In genomic region chr1:114154146-114154962, GRCh38 we compare ENCODE assay signal across 9 cellular contexts. TPM values are rescaled to one million over a fixed set of nuclear protein-coding genes. Genes with fewer than 3 reads are reported as not detected.
A peak's percentile ranks its signal among the peaks of the same experiment; 100 is the strongest.
DNase-seq lines count a peak whose midpoint lies in the region; ATAC-seq and TF ChIP-seq lines count a peak whose summit lies in the region.
"Had no signal": no experiment of that assay in that cellular context is flagged by ENCODE, and none has a peak within 500 bp of the region (broad histone marks: within the 10 kb centered on the region; RNA-seq: fewer than 3 reads in every experiment).

No MANE protein-coding gene starts in this region.

- H3K27ac Mint-ChIP-seq in CD4-positive, alpha-beta T cell: no peak overlapping the region
- peak overlapping the region in 2 of 10 donors; percentile 61 to 66 for H3K27ac Mint-ChIP-seq in naive thymus-derived CD8-positive, alpha-beta T cell

- no peak overlapping the region for H3K27ac ChIP-seq in CD4-positive, alpha-beta T cell (ENCODE audit: low read depth, low read length)
- H3K27ac ChIP-seq in HUES6 (ENCODE audit: low read depth, low read length): no peak overlapping the region

- H3K4me3 ChIP-seq in HUES6 (ENCODE audit: low read depth, low read length): peak overlapping the region; percentile 82

- H3K4me1 ChIP-seq in HUES6 (ENCODE audit: control insufficient read depth, insufficient read depth, low read length): peaks cover 37% of the 10 kb centered on the region

- H3K36me3 Mint-ChIP-seq in CD4-positive, alpha-beta T cell (ENCODE audit: low read depth): no peaks in the 10 kb centered on the region
- peaks cover 0 to 5% (median 0%) of the 10 kb centered on the region in 3 donors for H3K36me3 Mint-ChIP-seq in naive thymus-derived CD8-positive, alpha-beta T cell

- peaks cover 20% of the 10 kb centered on the region for H3K4me1 Mint-ChIP-seq in CD4-positive, alpha-beta T cell (ENCODE audit: low read depth)
- H3K4me1 Mint-ChIP-seq in naive thymus-derived CD8-positive, alpha-beta T cell: peaks cover 2 to 20% (median 18%) of the 10 kb centered on the region in 4 donors

- H3K9me3 ChIP-seq in CD4-positive, alpha-beta T cell (ENCODE audit: control insufficient read depth, low read length): no peaks in the 10 kb centered on the region
- no peaks in the 10 kb centered on the region for H3K9me3 ChIP-seq in HUES6 (ENCODE audit: control insufficient read depth, insufficient read depth, low read depth, low read length)

- TF ChIP-seq CTCF in CD4-positive, alpha-beta T cell (IDR thresholded peaks at IDR 0.05): no peak

- H3K36me3 ChIP-seq in HUES6 (ENCODE audit: control insufficient read depth, insufficient read depth, low read length): peaks cover 10% of the 10 kb centered on the region

- no peak for DNase-seq in CD4-positive, alpha-beta T cell
- peak; percentile 49 for DNase-seq in cerebellar cortex (ENCODE audit: low spot score)
- DNase-seq in naive thymus-derived CD8-positive, alpha-beta T cell: peak in 3 of 10 donors; percentile 5 to 9 (median 5)
- no peak for DNase-seq in activated CD4-positive, CD25-positive, alpha-beta regulatory T cell treated with anti-CD3 and anti-CD28 coated beads, Interleukin-2, amount 50 U/mL, for 72 hours
- DNase-seq in OCI-M1 (lab: John Stamatoyannopoulos, UW): no peak

- H3K9me3 Mint-ChIP-seq in CD4-positive, alpha-beta T cell: no peaks in the 10 kb centered on the region
- peaks cover 0 to 8% (median 0%) of the 10 kb centered on the region in 9 donors for H3K9me3 Mint-ChIP-seq in naive thymus-derived CD8-positive, alpha-beta T cell

- intact Hi-C loops in CD4-positive, alpha-beta T cell (cut with DNase I, micrococcal nuclease): no loop called here

- POLR2A ChIA-PET in CD4-positive, alpha-beta T cell (lab: Charles Lee): no interaction called here
- POLR2A ChIA-PET in naive thymus-derived CD8-positive, alpha-beta T cell (lab: Charles Lee): no interaction called here

- ATAC-seq in CD4-positive, alpha-beta T cell (ENCODE audit: poor library complexity): no peak
- peak in 1 of 2 donors; percentile 12 for ATAC-seq in naive thymus-derived CD8-positive, alpha-beta T cell
- no peak for ATAC-seq in GM21576 (IDR thresholded peaks at IDR 0.05; ENCODE audit: unreplicated experiment)
- ATAC-seq in GM19452 (IDR thresholded peaks at IDR 0.05; ENCODE audit: unreplicated experiment): no peak

- peak overlapping the region; percentile 41 for H3K9ac ChIP-seq in HUES6 (ENCODE audit: low read length)

- H3K27me3 ChIP-seq in CD4-positive, alpha-beta T cell (ENCODE audit: control insufficient read depth, insufficient read depth, low read length): peaks cover 66% of the 10 kb centered on the region
- peaks cover 66% of the 10 kb centered on the region for H3K27me3 ChIP-seq in HUES6 (ENCODE audit: control insufficient read depth, insufficient read depth, low read length)

- H3K27me3 Mint-ChIP-seq in CD4-positive, alpha-beta T cell: peaks cover 86% of the 10 kb centered on the region
- H3K27me3 Mint-ChIP-seq in naive thymus-derived CD8-positive, alpha-beta T cell: peaks cover 35 to 84% (median 68%) of the 10 kb centered on the region in 5 donors

- peak overlapping the region; percentile 65 for H3K4me3 Mint-ChIP-seq in CD4-positive, alpha-beta T cell
- peak overlapping the region; percentile 56 to 81 (median 68) for H3K4me3 Mint-ChIP-seq in naive thymus-derived CD8-positive, alpha-beta T cell

- CTCF ChIA-PET in CD4-positive, alpha-beta T cell (lab: Charles Lee): no interaction called here

RNA-seq across cellular contexts. Expression of gene SYT6, which starts 0.7 kb away (rescaled TPM):
- not detected for total RNA-seq in CD4-positive, alpha-beta T cell
- total RNA-seq in naive thymus-derived CD8-positive, alpha-beta T cell: not detected
- not detected for polyA plus RNA-seq in naive thymus-derived CD8-positive, alpha-beta T cell
- total RNA-seq: T-helper 2 cell treated with Interferon-gamma antibody and Interleukin-4, amounts not matched to agents 100 ng/mL and 5 ng/mL, for 36 hours had no signal
